In genomic region chr2:11444737-11445136, GRCh38 we compare ENCODE assay signal across 15 cellular contexts. TPM values are rescaled to one million over a fixed set of nuclear protein-coding genes. Genes with fewer than 3 reads are reported as not detected.
DNase-seq lines count a peak whose midpoint lies in the region; ATAC-seq and TF ChIP-seq lines count a peak whose summit lies in the region.
"Had no signal": no experiment of that assay in that cellular context is flagged by ENCODE, and none has a peak within 500 bp of the region (broad histone marks: within the 10 kb centered on the region; RNA-seq: fewer than 3 reads in every experiment).

No MANE protein-coding gene starts in this region.

- no peak for ATAC-seq in stimulated activated naive B cell treated with anti-CD40 and anti-IgM and Interleukin-4, amounts not matched to agents 10 μg/mL and 1 μg/mL and 100 μg/mL, for 72 hours (replicated peaks)
- ATAC-seq in activated naive CD4-positive, alpha-beta T cell treated with anti-CD3 and anti-CD28 coated beads, Interleukin-2, amount 50 U/mL, for 72 hours = no peak
- ATAC-seq: Right ventricle myocardium inferior had no signal

- H3K9me3 ChIP-seq in testis = no peaks in the 10 kb centered on the region

- no peak overlapping the region for H3K27ac ChIP-seq in testis
- H3K27ac ChIP-seq: BLaER1, SK-N-MC had no signal

- H3K4me1 ChIP-seq in testis = no peaks in the 10 kb centered on the region
- H3K4me1 ChIP-seq: BLaER1 had no signal

- H3K9me3 Mint-ChIP-seq in osteocyte (ENCODE audit: unreplicated experiment) = no peaks in the 10 kb centered on the region
- H3K9me3 Mint-ChIP-seq in stimulated activated naive B cell treated with anti-CD40 and anti-IgM and Interleukin-4, amounts not matched to agents 10 μg/mL and 1 μg/mL and 100 μg/mL, for 72 hours = peaks cover 17 to 19% of the 10 kb centered on the region in 2 donors
- peaks cover 0 to 19% of the 10 kb centered on the region in 2 donors for H3K9me3 Mint-ChIP-seq in activated naive CD4-positive, alpha-beta T cell treated with anti-CD3 and anti-CD28 coated beads, Interleukin-2, amount 50 U/mL, for 72 hours

- H3K27me3 ChIP-seq in testis = no peaks in the 10 kb centered on the region
- H3K27me3 ChIP-seq: BLaER1 had no signal

- intact Hi-C loops in testis (cut with DNase I; ENCODE audit: low total_unique reads) = loop anchor here (10.0 kb wide), 1 partner anchor 310 kb away; a partner anchor contains a TSS

- peaks cover 48% of the 10 kb centered on the region for H3K36me3 Mint-ChIP-seq in osteocyte (ENCODE audit: unreplicated experiment)
- peaks cover 50 to 65% of the 10 kb centered on the region in 2 donors for H3K36me3 Mint-ChIP-seq in stimulated activated naive B cell treated with anti-CD40 and anti-IgM and Interleukin-4, amounts not matched to agents 10 μg/mL and 1 μg/mL and 100 μg/mL, for 72 hours
- H3K36me3 Mint-ChIP-seq in activated naive CD4-positive, alpha-beta T cell treated with anti-CD3 and anti-CD28 coated beads, Interleukin-2, amount 50 U/mL, for 72 hours = peaks cover 24 to 37% of the 10 kb centered on the region in 2 donors

- no peak overlapping the region for H3K4me3 Mint-ChIP-seq in osteocyte (ENCODE audit: unreplicated experiment)
- no peak overlapping the region for H3K4me3 Mint-ChIP-seq in stimulated activated naive B cell treated with anti-CD40 and anti-IgM and Interleukin-4, amounts not matched to agents 10 μg/mL and 1 μg/mL and 100 μg/mL, for 72 hours
- H3K4me3 Mint-ChIP-seq: CD8-positive, alpha-beta memory T cell had no signal

- H3K4me3 ChIP-seq in choroid plexus epithelial cell (ENCODE audit: low read depth, low read length) (no peak overlapping the region), testis (no peak overlapping the region)
- H3K4me3 ChIP-seq: BLaER1, SK-N-MC had no signal

- WGBS in testis, 2 donors = 87 to 95% methylated on average over 4 of the region's 4 CpGs

- TF ChIP-seq POLR2A in testis (IDR thresholded peaks at IDR 0.05) = no peak

- TF ChIP-seq CTCF in choroid plexus epithelial cell (conservative IDR thresholded peaks at IDR 0.05; ENCODE audit: low read depth, low read length) (peak; percentile 34), osteocyte (IDR thresholded peaks at IDR 0.05) (peak; percentile 30), testis (IDR thresholded peaks at IDR 0.05) (no peak)

- peak; percentile 9 for DNase-seq in EH (ENCODE audit: low read depth)
- peak; percentile 11 for DNase-seq in NCI-H1694 treated with DMSO at 0.1 percent for 48 hours (lab: John Stamatoyannopoulos, UW)
- peak; percentile 15 for DNase-seq in choroid plexus epithelial cell (ENCODE audit: low read depth)
- DNase-seq in osteocyte (ENCODE audit: extremely low spot score, unreplicated experiment) = peak; percentile 8
- DNase-seq in testis = no peak
- DNase-seq in stimulated activated naive B cell treated with anti-CD40 and anti-IgM and Interleukin-4, amounts not matched to agents 10 μg/mL and 1 μg/mL and 100 μg/mL, for 72 hours = no peak
- no peak for DNase-seq in activated naive CD4-positive, alpha-beta T cell treated with anti-CD3 and anti-CD28 coated beads, Interleukin-2, amount 50 U/mL, for 72 hours (ENCODE audit: low spot score in 2 of 2)
- DNase-seq: CD8-positive, alpha-beta memory T cell; NCI-H146; NCI-H2171; NCI-H446 treated with DMSO at 0.1 percent for 48 hours; NCI-H748 treated with DMSO at 0.1 percent for 48 hours had no signal

- H3K4me1 Mint-ChIP-seq in osteocyte (ENCODE audit: unreplicated experiment) = no peaks in the 10 kb centered on the region
- peaks cover 0 to 2% of the 10 kb centered on the region in 2 donors for H3K4me1 Mint-ChIP-seq in stimulated activated naive B cell treated with anti-CD40 and anti-IgM and Interleukin-4, amounts not matched to agents 10 μg/mL and 1 μg/mL and 100 μg/mL, for 72 hours
- H3K4me1 Mint-ChIP-seq: CD8-positive, alpha-beta memory T cell had no signal

- no peaks in the 10 kb centered on the region for H3K36me3 ChIP-seq in testis (ENCODE audit: low read depth, missing control alignments)

- H3K27ac Mint-ChIP-seq in osteocyte (ENCODE audit: unreplicated experiment) = no peak overlapping the region
- no peak overlapping the region for H3K27ac Mint-ChIP-seq in stimulated activated naive B cell treated with anti-CD40 and anti-IgM and Interleukin-4, amounts not matched to agents 10 μg/mL and 1 μg/mL and 100 μg/mL, for 72 hours
- no peak overlapping the region for H3K27ac Mint-ChIP-seq in activated naive CD4-positive, alpha-beta T cell treated with anti-CD3 and anti-CD28 coated beads, Interleukin-2, amount 50 U/mL, for 72 hours
- H3K27ac Mint-ChIP-seq: CD8-positive, alpha-beta memory T cell had no signal

- no peaks in the 10 kb centered on the region for H3K27me3 Mint-ChIP-seq in osteocyte (ENCODE audit: unreplicated experiment)
- no peaks in the 10 kb centered on the region for H3K27me3 Mint-ChIP-seq in stimulated activated naive B cell treated with anti-CD40 and anti-IgM and Interleukin-4, amounts not matched to agents 10 μg/mL and 1 μg/mL and 100 μg/mL, for 72 hours
- H3K27me3 Mint-ChIP-seq: CD8-positive, alpha-beta memory T cell had no signal

RNA-seq across cellular contexts. Expression of gene E2F6, which starts 21.2 kb away (rescaled TPM):
- total RNA-seq in osteocyte (14.8 and 16.9 TPM in 2 replicates), testis (10 to 100 TPM; 15.7 to 24.3 TPM)
- polyA plus RNA-seq in testis (ENCODE audit: insufficient read depth, low read depth, low replicate concordance) = 20.2 TPM
- 1 to 10 TPM; 7.2 to 7.9 TPM for total RNA-seq in activated naive CD4-positive, alpha-beta T cell treated with anti-CD3 and anti-CD28 coated beads, Interleukin-2, amount 50 U/mL, for 72 hours

Comparison
In these comparisons a context has a peak if more than half of its experiments do, and no peak if none do; other contexts are left out.
1. DNase-seq: peak in EH (single experiment), NCI-H1694 treated with DMSO at 0.1 percent for 48 hours (single experiment), choroid plexus epithelial cell (single experiment) and osteocyte (single experiment); none in testis (single experiment), stimulated activated naive B cell treated with anti-CD40 and anti-IgM and Interleukin-4, amounts not matched to agents 10 μg/mL and 1 μg/mL and 100 μg/mL, for 72 hours (single experiment) and activated naive CD4-positive, alpha-beta T cell treated with anti-CD3 and anti-CD28 coated beads, Interleukin-2, amount 50 U/mL, for 72 hours (0 of 2).
2. CTCF ChIP-seq: peak in choroid plexus epithelial cell (single experiment) and osteocyte (single experiment); none in testis (0 of 3).